ENCODE assay signal across 14 cellular contexts in the genomic region with DNA sequence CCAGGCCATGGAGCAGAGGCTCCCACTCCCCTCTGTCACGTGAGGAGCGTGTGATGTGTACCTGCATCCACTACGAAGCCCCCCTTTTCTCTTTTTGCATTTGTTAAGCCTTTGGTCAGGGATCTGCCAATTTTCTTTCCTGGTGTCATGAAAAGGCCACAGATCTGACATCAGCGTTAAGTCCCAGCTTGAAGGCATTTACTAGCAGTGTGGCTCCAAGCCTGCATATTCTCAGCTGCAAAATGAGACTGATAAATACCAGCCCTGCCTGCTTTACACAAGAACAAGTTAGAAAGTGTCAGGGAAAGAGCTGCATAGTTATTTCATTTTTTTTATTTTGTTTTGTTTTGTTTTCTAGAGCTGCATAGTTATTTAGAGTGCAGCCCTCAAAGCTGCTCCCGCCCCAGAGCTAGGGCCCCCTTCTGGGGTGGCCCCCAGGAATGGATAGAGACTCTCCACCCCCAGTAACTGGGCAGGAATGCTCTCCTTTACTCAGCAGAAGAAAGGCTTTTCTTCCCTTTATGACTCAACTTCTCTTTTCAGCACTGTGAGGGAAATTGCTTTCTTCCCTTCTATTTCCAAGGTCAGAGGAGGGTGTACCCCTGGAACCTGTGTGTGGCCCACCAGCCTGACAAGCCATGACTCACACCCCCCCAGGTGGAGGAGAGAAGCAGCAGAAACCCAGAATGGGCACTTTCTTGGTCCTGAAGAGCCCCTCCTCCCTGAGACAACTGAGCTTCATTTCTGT. TPM values are rescaled to one million over a fixed set of nuclear protein-coding genes. Genes with fewer than 3 reads are reported as not detected.
DNase-seq lines count a peak whose midpoint lies in the region; ATAC-seq and TF ChIP-seq lines count a peak whose summit lies in the region.
"Had no signal": no experiment of that assay in that cellular context is flagged by ENCODE, and none has a peak within 500 bp of the region (broad histone marks: within the 10 kb centered on the region; RNA-seq: fewer than 3 reads in every experiment).

No MANE protein-coding gene starts in this region.

- H3K9me3 ChIP-seq in heart left ventricle = no peaks in the 10 kb centered on the region
- no peaks in the 10 kb centered on the region for H3K9me3 ChIP-seq in right cardiac atrium (ENCODE audit: control insufficient read depth, low read length)

- in situ Hi-C loops in GM13976 (cut with MboI; ENCODE audit: low sequenced_read_pairs, unreplicated experiment) = no loop called here

- intact Hi-C loops in heart left ventricle (cut with DNase I) = loop anchor here in 3 of 10 donors (1.0 to 5.0 kb wide), 3 partner anchors 16 to 137 kb away; no protein-coding TSS in a partner anchor
- intact Hi-C loops in left ventricle myocardium superior (cut with micrococcal nuclease) = loop anchor here (10.0 kb wide), 1 partner anchor 139 kb away; no protein-coding TSS in a partner anchor
- intact Hi-C loops in right cardiac atrium (cut with DNase I) = loop anchor here in 1 of 4 donors (10.0 kb wide), 1 partner anchor 129 kb away; no protein-coding TSS in a partner anchor

- H3K4me1 ChIP-seq in heart left ventricle (peaks cover 0 to 49% (median 26%) of the 10 kb centered on the region in 12 donors), right cardiac atrium (ENCODE audit: control insufficient read depth, insufficient read depth, low read length) (no peaks in the 10 kb centered on the region)

- ATAC-seq in heart left ventricle = peak in 1 of 4 donors; percentile 32
- no peak for ATAC-seq in left ventricle myocardium superior
- ATAC-seq in right cardiac atrium = no peak
- ATAC-seq in left lobe of liver = no peak
- ATAC-seq in HG03457 (IDR thresholded peaks at IDR 0.05; ENCODE audit: unreplicated experiment) = no peak
- no peak for ATAC-seq in GM21381 (IDR thresholded peaks at IDR 0.05; ENCODE audit: unreplicated experiment)

- peak overlapping the region in 9 of 12 donors; percentile 1 to 67 (median 26) for H3K27ac ChIP-seq in heart left ventricle
- peak overlapping the region; percentile 68 for H3K27ac ChIP-seq in right cardiac atrium (ENCODE audit: low read length)
- H3K27ac ChIP-seq: WERI-Rb-1 had no signal

- H3K27me3 ChIP-seq in heart left ventricle = peaks cover 14 to 39% (median 31%) of the 10 kb centered on the region in 9 donors
- H3K27me3 ChIP-seq in right cardiac atrium (ENCODE audit: control insufficient read depth, insufficient read depth) = no peaks in the 10 kb centered on the region

- 55 to 59% (median 55%) methylated on average over 5 of the region's 5 CpGs for WGBS in heart left ventricle, 4 donors
- WGBS in right cardiac atrium = 42% methylated on average over 5 of the region's 5 CpGs

- no peak for TF ChIP-seq POLR2A in heart left ventricle (IDR thresholded peaks at IDR 0.05)

- DNase-seq in heart left ventricle (no peak), left ventricle myocardium superior (no peak), astrocyte of the hippocampus (ENCODE audit: low read depth, low spot score) (peak; percentile 78), right cardiac atrium (peak in 2 of 3 donors; percentile 29 to 41), left lobe of liver (ENCODE audit: low spot score) (no peak), GM13976 (ENCODE audit: low spot score) (no peak)
- DNase-seq: activated naive CD8-positive, alpha-beta T cell treated with anti-CD3 and anti-CD28 coated beads, Interleukin-2, amount 10 ng/mL, durations not matched to agents 7 days and 5 days; NCI-H1436 treated with DMSO at 0.1 percent for 48 hours; NCI-H526 treated with DMSO at 0.1 percent for 48 hours; stimulated activated CD4-positive, alpha-beta T cell treated with anti-CD3 and anti-CD28 coated beads, Interleukin-15, amount 100 ng/mL, for 24 hours; WERI-Rb-1 had no signal

- no peak overlapping the region for H3K4me3 ChIP-seq in heart left ventricle
- no peak overlapping the region for H3K4me3 ChIP-seq in right cardiac atrium (ENCODE audit: low read length)

- H3K36me3 ChIP-seq in heart left ventricle = peaks cover 0 to 32% (median 0%) of the 10 kb centered on the region in 9 donors

- TF ChIP-seq CTCF in heart left ventricle (IDR thresholded peaks at IDR 0.05) (no peak), GM13976 (IDR thresholded peaks at IDR 0.05; ENCODE audit: borderline replicate concordance, control extremely low read depth, extremely low read depth, insufficient read depth, missing control alignments) (no peak)

RNA-seq across cellular contexts. Expression of gene ANKRD63, which starts 2.5 kb away (rescaled TPM):
- total RNA-seq in heart left ventricle (under 1 TPM in 5 of 9 donors, not detected in 4; 0.27 to 0.57 (median 0.45) TPM), left ventricle myocardium superior (1.0 TPM), right cardiac atrium (1 to 10 TPM in 3 of 4 donors, under 1 TPM in 1; 0.42 to 5.0 (median 4.4) TPM), left lobe of liver (not detected)
- polyA plus RNA-seq in heart left ventricle (not detected), right cardiac atrium (0.68 TPM)
- polyA plus RNA-seq: AG04450 had no signal

RNA-seq across cellular contexts. Expression of gene PLCB2, which starts 22.4 kb away (rescaled TPM):
- total RNA-seq in heart left ventricle (10 to 100 TPM in 2 of 9 donors, 1 to 10 TPM in 7; 1.6 to 46.2 (median 4.8) TPM), left ventricle myocardium superior (7.5 TPM), right cardiac atrium (10 to 100 TPM; 11.5 to 28.9 (median 21.7) TPM), left lobe of liver (8.7 TPM)
- polyA plus RNA-seq in heart left ventricle (1 to 10 TPM; 3.5 to 7.7 TPM), right cardiac atrium (18.5 TPM)

RNA-seq across cellular contexts. Expression of gene INAFM2, which starts 38.2 kb away (rescaled TPM):
- total RNA-seq in heart left ventricle (10 to 100 TPM; 28.6 to 92.7 (median 40.1) TPM), left ventricle myocardium superior (55.8 TPM), right cardiac atrium (100 to 1,000 TPM in 1 of 4 donors, 10 to 100 TPM in 3; 72.6 to 115 (median 74.1) TPM), left lobe of liver (7.7 TPM)
- polyA plus RNA-seq in heart left ventricle (10 to 100 TPM; 27.9 to 34.8 TPM), right cardiac atrium (47.3 TPM)

RNA-seq across cellular contexts. Expression of gene PAK6, which starts 46.5 kb away (rescaled TPM):
- 10 to 100 TPM in 2 of 9 donors, 1 to 10 TPM in 7; 5.0 to 17.4 (median 8.0) TPM for total RNA-seq in heart left ventricle
- polyA plus RNA-seq in heart left ventricle = 1 to 10 TPM in 1 of 2 donors, under 1 TPM in 1; 0.93 to 3.8 TPM
- 11.1 TPM for total RNA-seq in left ventricle myocardium superior
- 10 to 100 TPM in 3 of 4 donors, 1 to 10 TPM in 1; 9.2 to 22.6 (median 16.8) TPM for total RNA-seq in right cardiac atrium
- polyA plus RNA-seq in right cardiac atrium = 13.0 TPM
- not detected for total RNA-seq in left lobe of liver
- polyA plus RNA-seq: AG04450 had no signal

RNA-seq across cellular contexts. Expression of gene CCDC9B, which starts 55.4 kb away (rescaled TPM):
- total RNA-seq in heart left ventricle (100 to 1,000 TPM in 7 of 9 donors, 10 to 100 TPM in 2; 54.1 to 165 (median 119) TPM), left ventricle myocardium superior (169 TPM), right cardiac atrium (100 to 1,000 TPM in 3 of 4 donors, 10 to 100 TPM in 1; 71.9 to 144 (median 131) TPM), left lobe of liver (16.6 TPM)
- polyA plus RNA-seq in heart left ventricle (100 to 1,000 TPM in 1 of 2 donors, 10 to 100 TPM in 1; 38.0 to 121 TPM), right cardiac atrium (99.7 TPM)

Comparison
In these comparisons a context has a peak if more than half of its experiments do, and no peak if none do; other contexts are left out.
1. DNase-seq: peak in astrocyte of the hippocampus (single experiment) and right cardiac atrium (2 of 3); none in heart left ventricle (0 of 5), left ventricle myocardium superior (single experiment), left lobe of liver (single experiment) and GM13976 (single experiment).